Comparison of ENCODE assay signal across 20 cellular contexts in the genomic region with DNA sequence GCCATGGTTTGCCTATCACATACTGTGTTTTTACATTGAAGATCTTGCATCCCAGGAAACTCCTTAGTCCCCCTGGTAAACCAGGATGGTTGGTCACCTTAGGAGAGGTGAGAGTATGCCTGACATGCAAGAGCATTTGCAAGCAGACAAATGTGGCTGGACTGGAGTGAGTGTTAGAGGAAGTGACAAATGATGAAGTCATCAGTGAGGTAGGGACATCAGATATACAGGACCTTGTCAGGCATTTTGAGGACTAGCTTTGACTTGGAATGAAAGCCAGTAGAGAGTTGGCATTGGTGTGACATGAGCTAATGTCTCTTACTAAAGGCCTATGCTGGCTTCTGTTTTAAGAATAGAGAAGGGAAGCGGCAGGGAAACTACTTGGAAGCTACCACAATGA.
DNase-seq lines count a peak whose midpoint lies in the region; ATAC-seq, FAIRE-seq and TF ChIP-seq lines count a peak whose summit lies in the region.
"Had no signal": no experiment of that assay in that cellular context is flagged by ENCODE, and none has a peak within 500 bp of the region (broad histone marks: within the 10 kb centered on the region; RNA-seq: fewer than 3 reads in every experiment).

No MANE protein-coding gene starts in this region.

- POLR2A ChIA-PET in activated CD4-positive, alpha-beta T cell treated with anti-CD3 and anti-CD28 coated beads for 36 hours (lab: Charles Lee) = no interaction called here

- H3K27ac Mint-ChIP-seq in HFFc6 = peak overlapping the region; percentile 59
- no peak overlapping the region for H3K27ac Mint-ChIP-seq in activated CD4-positive, alpha-beta T cell treated with anti-CD3 and anti-CD28 coated beads for 36 hours

- H3K4me3 ChIP-seq in ACC112 (ENCODE audit: low read depth, low read length) = no peak overlapping the region
- H3K4me3 ChIP-seq: BLaER1 treated with 17β-estradiol and CSF1 and Interleukin-3, amounts not matched to agents 10 nM and 100 nM; HAP-1 had no signal

- peaks cover 17% of the 10 kb centered on the region for H3K4me1 Mint-ChIP-seq in HFFc6 (ENCODE audit: low read depth)
- no peaks in the 10 kb centered on the region for H3K4me1 Mint-ChIP-seq in activated CD4-positive, alpha-beta T cell treated with anti-CD3 and anti-CD28 coated beads for 36 hours
- H3K4me1 Mint-ChIP-seq: CD4-positive, CD25-positive, alpha-beta regulatory T cell had no signal

- H3K27ac ChIP-seq in ACC112 (ENCODE audit: low read depth, low read length) (peak overlapping the region; percentile 33; the same call in 1 of the 2 replicates), epithelial cell of prostate (peak overlapping the region; percentile 39)
- H3K27ac ChIP-seq: BLaER1 treated with 17β-estradiol and CSF1 and Interleukin-3, amounts not matched to agents 10 nM and 100 nM had no signal

- intact Hi-C loops in activated CD4-positive, alpha-beta T cell treated with anti-CD3 and anti-CD28 coated beads for 36 hours (cut with DNase I, micrococcal nuclease) = no loop called here

- no peak for TF ChIP-seq CTCF in HFFc6 (IDR thresholded peaks at IDR 0.05)

- no peak overlapping the region for H3K4me3 Mint-ChIP-seq in HFFc6
- no peak overlapping the region for H3K4me3 Mint-ChIP-seq in activated CD4-positive, alpha-beta T cell treated with anti-CD3 and anti-CD28 coated beads for 36 hours
- H3K4me3 Mint-ChIP-seq: CD4-positive, CD25-positive, alpha-beta regulatory T cell had no signal

- H3K36me3 ChIP-seq in ACC112 (ENCODE audit: insufficient read depth, low read length) = no peaks in the 10 kb centered on the region
- H3K36me3 ChIP-seq: BLaER1 treated with 17β-estradiol and CSF1 and Interleukin-3, amounts not matched to agents 10 nM and 100 nM; HAP-1 had no signal

- H3K27me3 Mint-ChIP-seq in HFFc6 (ENCODE audit: insufficient read depth) = no peaks in the 10 kb centered on the region
- H3K27me3 Mint-ChIP-seq in activated CD4-positive, alpha-beta T cell treated with anti-CD3 and anti-CD28 coated beads for 36 hours = no peaks in the 10 kb centered on the region
- H3K27me3 Mint-ChIP-seq: CD4-positive, CD25-positive, alpha-beta regulatory T cell had no signal

- no peak for ATAC-seq in activated CD4-positive, alpha-beta T cell treated with anti-CD3 and anti-CD28 coated beads for 36 hours
- no peak for ATAC-seq in GM18520 (IDR thresholded peaks at IDR 0.05; ENCODE audit: unreplicated experiment)
- ATAC-seq: HepG2 had no signal

- H3K79me2 ChIP-seq in ACC112 (ENCODE audit: control insufficient read depth, insufficient read depth, low read length, unreplicated experiment) = no peaks in the 10 kb centered on the region

- no peaks in the 10 kb centered on the region for H3K27me3 ChIP-seq in ACC112 (ENCODE audit: insufficient read depth, low read length)

- FAIRE-seq in RCC 7860 (lab: Jason Lieb, UNC) = no peak
- FAIRE-seq: G401.6, GM12891, H1, HepG2, HTR-8/SVneo had no signal

- DNase-seq in HFFc6 = no peak
- DNase-seq in RCC 7860 (ENCODE audit: low spot score) = peak; percentile 8
- DNase-seq in epithelial cell of prostate (ENCODE audit: low read depth, low spot score) = no peak
- no peak for DNase-seq in central memory CD4-positive, alpha-beta T cell
- DNase-seq in D341Med (ENCODE audit: low spot score) = no peak
- DNase-seq in activated CD4-positive, alpha-beta T cell treated with anti-CD3 and anti-CD28 coated beads for 36 hours = no peak
- DNase-seq: 8988T; ACHN; Calu3; CD4-positive, CD25-positive, alpha-beta regulatory T cell; DMS79 had no signal

- H3K4me1 ChIP-seq in ACC112 (ENCODE audit: control insufficient read depth, insufficient read depth, low read length, unreplicated experiment) = peaks cover 29% of the 10 kb centered on the region
- H3K4me1 ChIP-seq: BLaER1 treated with 17β-estradiol and CSF1 and Interleukin-3, amounts not matched to agents 10 nM and 100 nM; HAP-1 had no signal

- H3K36me3 Mint-ChIP-seq in HFFc6 (ENCODE audit: low read depth) = peaks cover 10% of the 10 kb centered on the region; the same call in 1 of the 2 replicates
- H3K36me3 Mint-ChIP-seq in activated CD4-positive, alpha-beta T cell treated with anti-CD3 and anti-CD28 coated beads for 36 hours (ENCODE audit: low read depth) = no peaks in the 10 kb centered on the region
- H3K36me3 Mint-ChIP-seq: CD4-positive, CD25-positive, alpha-beta regulatory T cell had no signal

- peaks cover 11% of the 10 kb centered on the region for H3K9me3 Mint-ChIP-seq in HFFc6
- no peaks in the 10 kb centered on the region for H3K9me3 Mint-ChIP-seq in activated CD4-positive, alpha-beta T cell treated with anti-CD3 and anti-CD28 coated beads for 36 hours (ENCODE audit: low read depth)

- no peak overlapping the region for H2AFZ ChIP-seq in ACC112 (ENCODE audit: low read length, unreplicated experiment)

- CTCF ChIA-PET in activated CD4-positive, alpha-beta T cell treated with anti-CD3 and anti-CD28 coated beads for 36 hours (lab: Charles Lee) = no interaction called here
